23 cellular contexts compared by ENCODE assay signal in genomic region chr5:94367900-94368299, GRCh38.
"Had no signal": no experiment of that assay in that cellular context is flagged by ENCODE, and none has a peak within 500 bp of the region (broad histone marks: within the 10 kb centered on the region; RNA-seq: fewer than 3 reads in every experiment).

No MANE protein-coding gene starts in this region.

- H3K9me3 Mint-ChIP-seq: dendritic cell treated with granulocyte-macrophage colony-stimulating factor and Interleukin-4, amounts not matched to agents 40 ng/mL and 50 ng/mL, for 4 days; effector memory CD8-positive, alpha-beta T cell; naive B cell; stimulated activated effector memory CD8-positive, alpha-beta T cell treated with anti-CD3 and anti-CD28 coated beads, Interleukin-12 subunit alpha, Interleukin-12 subunit beta, amount 100 ng/mL, for 72 hours had no signal

- H3K27me3 ChIP-seq: gastrocnemius medialis, heart right ventricle, pancreas, testis, tibial nerve had no signal

- H3K4me3 ChIP-seq: gastrocnemius medialis, heart right ventricle, pancreas, smooth muscle cell, testis, tibial nerve had no signal

- FAIRE-seq: colon, islet of Langerhans, pancreas had no signal

- DNase-seq: effector memory CD8-positive, alpha-beta T cell; erythroblast; gastrocnemius medialis; heart right ventricle; hypothalamus; kidney glomerular epithelial cell; mesendoderm; naive B cell; occipital lobe; pancreas; right cardiac atrium; stimulated activated CD4-positive, alpha-beta T cell treated with anti-CD3 and anti-CD28 coated beads, Interleukin-2, amount 100 ng/mL, for 48 hours; stimulated activated CD8-positive, alpha-beta memory T cell treated with anti-CD3 and anti-CD28 coated beads, Interleukin-4, amount 100 ng/mL, for 48 hours; stimulated activated naive CD8-positive, alpha-beta T cell treated with anti-CD3 and anti-CD28 coated beads, Interleukin-15, Interleukin-2, amounts not matched to agents 100 U/mL and 50 U/mL, for 24 hours; testis had no signal

- H3K4me1 Mint-ChIP-seq: naive B cell; nephron; stimulated activated effector memory CD8-positive, alpha-beta T cell treated with anti-CD3 and anti-CD28 coated beads, Interleukin-12 subunit alpha, Interleukin-12 subunit beta, amount 100 ng/mL, for 72 hours had no signal

- H3K27me3 Mint-ChIP-seq: dendritic cell treated with granulocyte-macrophage colony-stimulating factor and Interleukin-4, amounts not matched to agents 40 ng/mL and 50 ng/mL, for 4 days; effector memory CD8-positive, alpha-beta T cell; naive B cell had no signal

- H3K36me3 ChIP-seq: gastrocnemius medialis, heart right ventricle, pancreas had no signal

- H3K4me3 Mint-ChIP-seq: dendritic cell treated with granulocyte-macrophage colony-stimulating factor and Interleukin-4, amounts not matched to agents 40 ng/mL and 50 ng/mL, for 4 days; effector memory CD8-positive, alpha-beta T cell; naive B cell; nephron; stimulated activated effector memory CD8-positive, alpha-beta T cell treated with anti-CD3 and anti-CD28 coated beads, Interleukin-12 subunit alpha, Interleukin-12 subunit beta, amount 100 ng/mL, for 72 hours had no signal

- ATAC-seq: effector memory CD8-positive, alpha-beta T cell; gastrocnemius medialis; heart right ventricle; pancreas; right cardiac atrium; stimulated activated effector memory CD8-positive, alpha-beta T cell treated with anti-CD3 and anti-CD28 coated beads, Interleukin-12 subunit alpha, Interleukin-12 subunit beta, amount 100 ng/mL, for 72 hours; stimulated activated naive CD8-positive, alpha-beta T cell treated with anti-CD3 and anti-CD28 coated beads, Interleukin-15, Interleukin-2, amounts not matched to agents 100 U/mL and 50 U/mL, for 24 hours had no signal

- H3K4me2 ChIP-seq: smooth muscle cell had no signal

- H3K36me3 Mint-ChIP-seq: stimulated activated effector memory CD8-positive, alpha-beta T cell treated with anti-CD3 and anti-CD28 coated beads, Interleukin-12 subunit alpha, Interleukin-12 subunit beta, amount 100 ng/mL, for 72 hours had no signal

- H3K4me1 ChIP-seq: gastrocnemius medialis, heart right ventricle, testis, tibial nerve had no signal

- H3K9me3 ChIP-seq: gastrocnemius medialis, heart right ventricle, pancreas, testis, tibial nerve had no signal

- H3K27ac Mint-ChIP-seq: dendritic cell treated with granulocyte-macrophage colony-stimulating factor and Interleukin-4, amounts not matched to agents 40 ng/mL and 50 ng/mL, for 4 days; effector memory CD8-positive, alpha-beta T cell; naive B cell; nephron; progenitor cell of endocrine pancreas; stimulated activated effector memory CD8-positive, alpha-beta T cell treated with anti-CD3 and anti-CD28 coated beads, Interleukin-12 subunit alpha, Interleukin-12 subunit beta, amount 100 ng/mL, for 72 hours had no signal

- H3K27ac ChIP-seq: gastrocnemius medialis, heart right ventricle, pancreas, testis, tibial nerve had no signal
